9 cellular contexts compared by ENCODE assay signal in genomic region chr12:53217930-53218307, GRCh38.
DNase-seq lines count a peak whose midpoint lies in the region; ATAC-seq lines count a peak whose summit lies in the region.
"Had no signal": no experiment of that assay in that cellular context is flagged by ENCODE, and none has a peak within 500 bp of the region (broad histone marks: within the 10 kb centered on the region; RNA-seq: fewer than 3 reads in every experiment).

No MANE protein-coding gene starts in this region.

- peak overlapping the region; percentile 37 to 88 for H3K4me3 ChIP-seq in muscle layer of duodenum (ENCODE audit: low read depth in 1 of 2, low read length in 2 of 2)

- H3K27ac Mint-ChIP-seq in stimulated activated naive CD8-positive, alpha-beta T cell treated with anti-CD3 and anti-CD28 coated beads, Interleukin-15, Interleukin-2, amounts not matched to agents 100 ng/mL and 50 ng/mL, for 24 hours, result peak overlapping the region; percentile 94
- H3K27ac Mint-ChIP-seq in dendritic cell treated with granulocyte-macrophage colony-stimulating factor and Interleukin-4, amounts not matched to agents 40 ng/mL and 50 ng/mL, for 4 days, result peak overlapping the region; percentile 96

- no peaks in the 10 kb centered on the region for H3K27me3 ChIP-seq in muscle layer of duodenum (ENCODE audit: low read depth, low read length)

- H3K9me3 ChIP-seq in muscle layer of duodenum (ENCODE audit: control insufficient read depth in 1 of 2, low read length in 2 of 2), result no peaks in the 10 kb centered on the region

- H3K27ac ChIP-seq in muscle layer of duodenum (ENCODE audit: low read length), result peak overlapping the region; percentile 21
- H3K27ac ChIP-seq: KMS-11 had no signal

- peaks cover 83% of the 10 kb centered on the region for H3K4me1 Mint-ChIP-seq in stimulated activated naive CD8-positive, alpha-beta T cell treated with anti-CD3 and anti-CD28 coated beads, Interleukin-15, Interleukin-2, amounts not matched to agents 100 ng/mL and 50 ng/mL, for 24 hours (ENCODE audit: low read depth)
- peaks cover 91% of the 10 kb centered on the region for H3K4me1 Mint-ChIP-seq in dendritic cell treated with granulocyte-macrophage colony-stimulating factor and Interleukin-4, amounts not matched to agents 40 ng/mL and 50 ng/mL, for 4 days (ENCODE audit: low read depth)

- no peaks in the 10 kb centered on the region for H3K27me3 Mint-ChIP-seq in stimulated activated naive CD8-positive, alpha-beta T cell treated with anti-CD3 and anti-CD28 coated beads, Interleukin-15, Interleukin-2, amounts not matched to agents 100 ng/mL and 50 ng/mL, for 24 hours
- peaks cover 3% of the 10 kb centered on the region for H3K27me3 Mint-ChIP-seq in dendritic cell treated with granulocyte-macrophage colony-stimulating factor and Interleukin-4, amounts not matched to agents 40 ng/mL and 50 ng/mL, for 4 days

- H3K4me1 ChIP-seq in muscle layer of duodenum (ENCODE audit: control insufficient read depth in 1 of 2, insufficient read depth in 2 of 2, low read length in 2 of 2), result peaks cover 16 to 53% of the 10 kb centered on the region in 2 donors

- H3K36me3 Mint-ChIP-seq in stimulated activated naive CD8-positive, alpha-beta T cell treated with anti-CD3 and anti-CD28 coated beads, Interleukin-15, Interleukin-2, amounts not matched to agents 100 ng/mL and 50 ng/mL, for 24 hours (ENCODE audit: low read depth), result peaks cover 15% of the 10 kb centered on the region
- H3K36me3 Mint-ChIP-seq in dendritic cell treated with granulocyte-macrophage colony-stimulating factor and Interleukin-4, amounts not matched to agents 40 ng/mL and 50 ng/mL, for 4 days (ENCODE audit: low read depth), result peaks cover 52% of the 10 kb centered on the region

- no peak for ATAC-seq in stimulated activated naive CD8-positive, alpha-beta T cell treated with anti-CD3 and anti-CD28 coated beads, Interleukin-15, Interleukin-2, amounts not matched to agents 100 U/mL and 50 U/mL, for 24 hours
- ATAC-seq in HG03432 (IDR thresholded peaks at IDR 0.05; ENCODE audit: unreplicated experiment), result no peak
- no peak for ATAC-seq in HG03457 (IDR thresholded peaks at IDR 0.05; ENCODE audit: unreplicated experiment)

- DNase-seq in stimulated activated naive CD8-positive, alpha-beta T cell treated with anti-CD3 and anti-CD28 coated beads, Interleukin-15, Interleukin-2, amounts not matched to agents 100 U/mL and 50 U/mL, for 24 hours, result no peak
- DNase-seq in COLO668 (lab: John Stamatoyannopoulos, UW; ENCODE audit: unreplicated experiment) (no peak), MV-4-11 (lab: John Stamatoyannopoulos, UW) (no peak)

- peak overlapping the region; percentile 96 for H3K4me3 Mint-ChIP-seq in stimulated activated naive CD8-positive, alpha-beta T cell treated with anti-CD3 and anti-CD28 coated beads, Interleukin-15, Interleukin-2, amounts not matched to agents 100 ng/mL and 50 ng/mL, for 24 hours
- H3K4me3 Mint-ChIP-seq in dendritic cell treated with granulocyte-macrophage colony-stimulating factor and Interleukin-4, amounts not matched to agents 40 ng/mL and 50 ng/mL, for 4 days, result peak overlapping the region; percentile 69

- intact Hi-C loops in dendritic cell treated with granulocyte-macrophage colony-stimulating factor and Interleukin-4, amounts not matched to agents 40 ng/mL and 50 ng/mL, for 4 days (cut with micrococcal nuclease), result no loop called here

- H3K9me3 Mint-ChIP-seq in stimulated activated naive CD8-positive, alpha-beta T cell treated with anti-CD3 and anti-CD28 coated beads, Interleukin-15, Interleukin-2, amounts not matched to agents 100 ng/mL and 50 ng/mL, for 24 hours, result no peaks in the 10 kb centered on the region
- H3K9me3 Mint-ChIP-seq in dendritic cell treated with granulocyte-macrophage colony-stimulating factor and Interleukin-4, amounts not matched to agents 40 ng/mL and 50 ng/mL, for 4 days, result no peaks in the 10 kb centered on the region

- peaks cover 10 to 21% of the 10 kb centered on the region in 2 donors for H3K36me3 ChIP-seq in muscle layer of duodenum (ENCODE audit: control insufficient read depth in 1 of 2, insufficient read depth in 2 of 2, low read length in 2 of 2)
